Comparison of ENCODE assay signal across 16 cellular contexts in the genomic region with DNA sequence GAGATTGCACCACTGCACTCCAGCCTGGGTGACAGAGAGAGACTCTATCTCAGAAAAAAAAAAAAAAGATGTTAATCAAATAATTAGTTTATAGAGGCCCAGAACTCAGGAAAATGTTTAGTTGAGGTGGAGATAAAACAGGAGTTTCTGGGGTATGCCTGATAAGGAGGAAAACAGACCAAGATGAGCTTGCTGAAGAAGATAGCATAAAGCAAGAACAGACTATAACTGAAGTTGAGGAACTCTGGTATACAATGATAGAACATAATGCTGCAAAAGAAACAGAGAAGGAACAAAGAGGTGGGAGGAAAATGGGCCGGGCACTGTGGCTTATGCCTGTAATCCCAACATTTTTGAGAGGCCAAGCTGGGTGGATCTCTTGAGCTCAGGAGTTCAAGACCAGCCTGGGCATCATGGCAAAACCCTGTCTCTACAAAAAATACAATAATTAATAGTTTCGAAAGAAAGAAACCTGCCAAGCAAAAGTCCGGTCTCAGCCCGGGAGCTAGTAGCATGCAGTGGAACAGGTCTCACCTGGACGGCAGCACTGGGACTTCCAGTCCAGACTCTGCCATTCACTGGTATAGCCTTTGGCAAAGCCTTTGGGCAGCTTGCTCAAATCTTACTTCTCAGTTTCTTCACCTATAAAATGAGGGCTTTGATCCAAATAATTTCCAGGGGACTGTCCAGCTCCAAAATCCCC. TPM values are rescaled to one million over a fixed set of nuclear protein-coding genes. Genes with fewer than 3 reads are reported as not detected.
A peak's percentile ranks its signal among the peaks of the same experiment; 100 is the strongest.
DNase-seq lines count a peak whose midpoint lies in the region; ATAC-seq, FAIRE-seq and TF ChIP-seq lines count a peak whose summit lies in the region.
"Had no signal": no experiment of that assay in that cellular context is flagged by ENCODE, and none has a peak within 500 bp of the region (broad histone marks: within the 10 kb centered on the region; RNA-seq: fewer than 3 reads in every experiment).

No MANE protein-coding gene starts in this region.

- no peaks in the 10 kb centered on the region for H3K9me3 ChIP-seq in CD8-positive, alpha-beta T cell (ENCODE audit: low read length)
- H3K9me3 ChIP-seq in endodermal cell (ENCODE audit: control insufficient read depth, low read length), result no peaks in the 10 kb centered on the region
- H3K9me3 ChIP-seq: HAP-1 had no signal

- peaks cover 14% of the 10 kb centered on the region for H3K4me1 ChIP-seq in CD8-positive, alpha-beta T cell (ENCODE audit: insufficient read depth, low read length)
- H3K4me1 ChIP-seq in endodermal cell (ENCODE audit: control insufficient read depth, insufficient read depth, low read length), result no peaks in the 10 kb centered on the region
- H3K4me1 ChIP-seq: HAP-1 had no signal

- no peak for ATAC-seq in CD8-positive, alpha-beta T cell
- no peak for ATAC-seq in activated T-helper 17 cell treated with anti-CD3 and anti-CD28 coated beads, Interleukin-2, amount 50 U/mL, for 72 hours (replicated peaks)
- no peak for ATAC-seq in stimulated activated effector memory CD8-positive, alpha-beta T cell treated with anti-CD3 and anti-CD28 coated beads, Interleukin-12 subunit alpha, Interleukin-12 subunit beta, amount 100 ng/mL, for 72 hours

- H3K27me3 ChIP-seq in CD8-positive, alpha-beta T cell (ENCODE audit: insufficient read depth, low read length), result no peaks in the 10 kb centered on the region
- H3K27me3 ChIP-seq in endodermal cell (ENCODE audit: control insufficient read depth, insufficient read depth, low read length, poor library complexity, severe bottlenecking), result no peaks in the 10 kb centered on the region

- CTCF ChIA-PET in CD8-positive, alpha-beta T cell (lab: Charles Lee), result no interaction called here

- 93 to 97% methylated on average over 5 of the region's 5 CpGs for WGBS in endodermal cell (ENCODE audit: insufficient coverage in 1 of 2, insufficient read length in 1 of 2), 2 experiments

- no peaks in the 10 kb centered on the region for H3K9me3 Mint-ChIP-seq in CD8-positive, alpha-beta T cell
- H3K9me3 Mint-ChIP-seq in activated T-helper 17 cell treated with anti-CD3 and anti-CD28 coated beads, Interleukin-2, amount 50 U/mL, for 72 hours, result no peaks in the 10 kb centered on the region
- H3K9me3 Mint-ChIP-seq in stimulated activated effector memory CD8-positive, alpha-beta T cell treated with anti-CD3 and anti-CD28 coated beads, Interleukin-12 subunit alpha, Interleukin-12 subunit beta, amount 100 ng/mL, for 72 hours, result no peaks in the 10 kb centered on the region
- no peaks in the 10 kb centered on the region for H3K9me3 Mint-ChIP-seq in endodermal cell

- DNase-seq in CD8-positive, alpha-beta T cell, result no peak
- DNase-seq in SK-N-DZ (ENCODE audit: low spot score) (peak; percentile 57), HPDE6-E6E7 (ENCODE audit: extremely low spot score) (no peak), endodermal cell (no peak), D721Med (ENCODE audit: insufficient read length, low spot score) (no peak)
- no peak for DNase-seq in stimulated activated effector memory CD8-positive, alpha-beta T cell treated with anti-CD3 and anti-CD28 coated beads, Interleukin-12 subunit alpha, Interleukin-12 subunit beta, amount 100 ng/mL, for 72 hours (ENCODE audit: low spot score in 2 of 2)
- DNase-seq in activated T-cell treated with anti-CD3 and anti-CD28 coated beads, Interleukin-2, amount 50 U/mL, for 1 hour, result no peak
- DNase-seq: DMS153, IMR-90, NCI-H1417, NCI-H2029 treated with DMSO at 0.1 percent for 48 hours, NCI-H510A treated with DMSO at 0.1 percent for 48 hours, PC-9 had no signal

- H3K9ac ChIP-seq in endodermal cell (ENCODE audit: extremely low read depth, low read length, poor library complexity, severe bottlenecking), result no peak overlapping the region

- H3K27ac Mint-ChIP-seq in CD8-positive, alpha-beta T cell, result peak overlapping the region; percentile 82
- H3K27ac Mint-ChIP-seq in activated T-helper 17 cell treated with anti-CD3 and anti-CD28 coated beads, Interleukin-2, amount 50 U/mL, for 72 hours, result peak overlapping the region; percentile 2
- H3K27ac Mint-ChIP-seq in stimulated activated effector memory CD8-positive, alpha-beta T cell treated with anti-CD3 and anti-CD28 coated beads, Interleukin-12 subunit alpha, Interleukin-12 subunit beta, amount 100 ng/mL, for 72 hours, result peak overlapping the region; percentile 17
- H3K27ac Mint-ChIP-seq in endodermal cell, result no peak overlapping the region

- TF ChIP-seq CTCF in CD8-positive, alpha-beta T cell (IDR thresholded peaks at IDR 0.05), result no peak
- TF ChIP-seq CTCF in endodermal cell (conservative IDR thresholded peaks at IDR 0.05), result no peak
- TF ChIP-seq CTCF in D721Med (IDR thresholded peaks at IDR 0.05; ENCODE audit: insufficient read depth, missing control alignments), result no peak

- no peak overlapping the region for H3K4me3 ChIP-seq in CD8-positive, alpha-beta T cell (ENCODE audit: low read depth, low read length)
- no peak overlapping the region for H3K4me3 ChIP-seq in endodermal cell (ENCODE audit: low read length)
- H3K4me3 ChIP-seq: HAP-1, PC-9, SK-N-MC had no signal

- peaks cover 7% of the 10 kb centered on the region for H3K36me3 Mint-ChIP-seq in CD8-positive, alpha-beta T cell
- peaks cover 6% of the 10 kb centered on the region for H3K36me3 Mint-ChIP-seq in activated T-helper 17 cell treated with anti-CD3 and anti-CD28 coated beads, Interleukin-2, amount 50 U/mL, for 72 hours (ENCODE audit: low read depth)
- H3K36me3 Mint-ChIP-seq in stimulated activated effector memory CD8-positive, alpha-beta T cell treated with anti-CD3 and anti-CD28 coated beads, Interleukin-12 subunit alpha, Interleukin-12 subunit beta, amount 100 ng/mL, for 72 hours, result peaks cover 10% of the 10 kb centered on the region
- peaks cover 6% of the 10 kb centered on the region for H3K36me3 Mint-ChIP-seq in endodermal cell (ENCODE audit: low read depth)

- H3K36me3 ChIP-seq in CD8-positive, alpha-beta T cell (ENCODE audit: insufficient read depth, low read length), result no peaks in the 10 kb centered on the region
- peaks cover 6% of the 10 kb centered on the region for H3K36me3 ChIP-seq in endodermal cell (ENCODE audit: control insufficient read depth, insufficient read depth, low read length)
- H3K36me3 ChIP-seq: HAP-1 had no signal

- H3K4me1 Mint-ChIP-seq in CD8-positive, alpha-beta T cell (ENCODE audit: low read depth), result peaks cover 25% of the 10 kb centered on the region
- peaks cover 8% of the 10 kb centered on the region for H3K4me1 Mint-ChIP-seq in activated T-helper 17 cell treated with anti-CD3 and anti-CD28 coated beads, Interleukin-2, amount 50 U/mL, for 72 hours
- H3K4me1 Mint-ChIP-seq in stimulated activated effector memory CD8-positive, alpha-beta T cell treated with anti-CD3 and anti-CD28 coated beads, Interleukin-12 subunit alpha, Interleukin-12 subunit beta, amount 100 ng/mL, for 72 hours, result peaks cover 12% of the 10 kb centered on the region
- no peaks in the 10 kb centered on the region for H3K4me1 Mint-ChIP-seq in endodermal cell

- intact Hi-C loops in CD8-positive, alpha-beta T cell (cut with DNase I, micrococcal nuclease), result loop anchor here in 1 of 2 experiments (5.0 kb wide), 1 partner anchor 36 kb away; a partner anchor contains a TSS

- no peak overlapping the region for H3K4me3 Mint-ChIP-seq in CD8-positive, alpha-beta T cell
- no peak overlapping the region for H3K4me3 Mint-ChIP-seq in activated T-helper 17 cell treated with anti-CD3 and anti-CD28 coated beads, Interleukin-2, amount 50 U/mL, for 72 hours
- H3K4me3 Mint-ChIP-seq in stimulated activated effector memory CD8-positive, alpha-beta T cell treated with anti-CD3 and anti-CD28 coated beads, Interleukin-12 subunit alpha, Interleukin-12 subunit beta, amount 100 ng/mL, for 72 hours, result no peak overlapping the region
- H3K4me3 Mint-ChIP-seq in endodermal cell, result no peak overlapping the region

- POLR2A ChIA-PET in CD8-positive, alpha-beta T cell (lab: Charles Lee), result interaction anchor here (0.6 to 1.5 kb wide), 2 partner anchors 24 to 36 kb away, joined by 3 to 6 read pairs; no protein-coding TSS in a partner anchor

- H3K27ac ChIP-seq in CD8-positive, alpha-beta T cell (ENCODE audit: low read depth, low read length), result no peak overlapping the region
- H3K27ac ChIP-seq in endodermal cell (ENCODE audit: low read depth, low read length), result no peak overlapping the region
- H3K27ac ChIP-seq: PC-9, SK-N-MC had no signal

- FAIRE-seq in D721Med (lab: Jason Lieb, UNC), result no peak

- H3K27me3 Mint-ChIP-seq in CD8-positive, alpha-beta T cell (ENCODE audit: low read depth), result no peaks in the 10 kb centered on the region
- no peaks in the 10 kb centered on the region for H3K27me3 Mint-ChIP-seq in activated T-helper 17 cell treated with anti-CD3 and anti-CD28 coated beads, Interleukin-2, amount 50 U/mL, for 72 hours
- H3K27me3 Mint-ChIP-seq in endodermal cell (ENCODE audit: insufficient read depth), result no peaks in the 10 kb centered on the region

RNA-seq across cellular contexts. Expression of a gene that starts 25.4 kb away (rescaled TPM):
- total RNA-seq in CD8-positive, alpha-beta T cell, result 1 to 10 TPM; 4.0 to 5.7 TPM
- 3.1 and 5.0 TPM in 2 replicates for polyA plus RNA-seq in SK-N-DZ (2014; cell fraction: cytosol; rRNA removed)
- 6.8 and 20.8 TPM in 2 replicates for polyA plus RNA-seq in SK-N-DZ (2014; cell fraction: nucleus; rRNA removed)
- total RNA-seq in activated T-helper 17 cell treated with anti-CD3 and anti-CD28 coated beads, Interleukin-2, amount 50 U/mL, for 72 hours, result 10 to 100 TPM; 12.3 to 12.6 TPM
- 10 to 100 TPM; 12.6 to 12.7 TPM for total RNA-seq in endodermal cell
- 7.9 TPM for polyA plus RNA-seq in endodermal cell (2013, experiment 1 of 2)
- 7.9 TPM for polyA plus RNA-seq in endodermal cell (2013, experiment 2 of 2)

RNA-seq across cellular contexts. Expression of a gene that starts 36.6 kb away (rescaled TPM):
- 10 to 100 TPM; 95.1 to 98.0 TPM for total RNA-seq in CD8-positive, alpha-beta T cell
- 23.7 and 34.1 TPM in 2 replicates for polyA plus RNA-seq in SK-N-DZ (2014; cell fraction: cytosol; rRNA removed)
- 15.9 and 18.8 TPM in 2 replicates for polyA plus RNA-seq in SK-N-DZ (2014; cell fraction: nucleus; rRNA removed)
- 100 to 1,000 TPM; 339 to 432 TPM for total RNA-seq in activated T-helper 17 cell treated with anti-CD3 and anti-CD28 coated beads, Interleukin-2, amount 50 U/mL, for 72 hours
- total RNA-seq in endodermal cell, result 100 to 1,000 TPM; 102 to 137 TPM
- 42.8 TPM for polyA plus RNA-seq in endodermal cell (2013, experiment 1 of 2)
- polyA plus RNA-seq in endodermal cell (2013, experiment 2 of 2), result 47.9 TPM
